1 cellular context compared by ENCODE assay signal in the genomic region with DNA sequence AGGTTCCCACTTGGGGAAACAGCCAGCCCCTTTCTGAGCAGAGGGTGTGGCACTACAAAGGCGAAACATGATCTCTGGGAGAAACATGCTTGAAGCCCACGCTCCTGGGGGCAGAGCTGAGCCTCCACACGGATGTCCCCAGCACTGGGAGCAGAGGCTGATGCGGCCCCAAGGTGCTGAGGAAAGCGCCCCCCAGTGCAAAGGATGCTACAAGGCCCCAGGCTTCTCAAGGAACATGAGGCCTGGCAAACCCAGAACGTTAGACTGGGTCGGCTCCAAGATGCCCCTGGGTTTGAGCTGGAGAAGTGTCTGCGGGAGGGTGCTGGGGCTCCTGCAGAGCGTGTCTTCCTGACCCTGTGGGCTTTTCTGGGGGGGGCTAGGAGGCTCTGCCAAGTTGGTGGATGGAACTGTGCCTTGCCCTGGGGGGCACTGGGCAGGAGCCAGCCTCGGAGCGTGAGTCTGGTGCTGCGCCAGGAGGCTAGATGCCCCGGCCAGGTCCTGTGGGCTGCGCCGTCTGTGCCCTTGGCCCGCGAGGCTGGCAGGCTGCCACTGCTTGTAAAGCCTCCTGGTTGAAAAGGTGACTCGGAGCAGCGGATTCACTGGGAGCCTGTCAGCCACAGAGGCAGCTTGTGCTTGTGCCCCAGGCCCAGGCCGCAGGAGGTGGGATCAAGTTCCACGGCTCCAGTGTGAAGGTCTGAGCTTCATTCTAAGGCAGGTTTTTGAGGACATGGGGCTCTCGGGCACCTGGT.
TF ChIP-seq lines count a peak whose summit lies in the region.

No MANE protein-coding gene starts in this region.

TF ChIP-seq in HEK293, 187 proteins besides CTCF, POLR2A, EP300 and RAD21 (continued from another document and continues in another):
- TF ChIP-seq, protein P1, sequence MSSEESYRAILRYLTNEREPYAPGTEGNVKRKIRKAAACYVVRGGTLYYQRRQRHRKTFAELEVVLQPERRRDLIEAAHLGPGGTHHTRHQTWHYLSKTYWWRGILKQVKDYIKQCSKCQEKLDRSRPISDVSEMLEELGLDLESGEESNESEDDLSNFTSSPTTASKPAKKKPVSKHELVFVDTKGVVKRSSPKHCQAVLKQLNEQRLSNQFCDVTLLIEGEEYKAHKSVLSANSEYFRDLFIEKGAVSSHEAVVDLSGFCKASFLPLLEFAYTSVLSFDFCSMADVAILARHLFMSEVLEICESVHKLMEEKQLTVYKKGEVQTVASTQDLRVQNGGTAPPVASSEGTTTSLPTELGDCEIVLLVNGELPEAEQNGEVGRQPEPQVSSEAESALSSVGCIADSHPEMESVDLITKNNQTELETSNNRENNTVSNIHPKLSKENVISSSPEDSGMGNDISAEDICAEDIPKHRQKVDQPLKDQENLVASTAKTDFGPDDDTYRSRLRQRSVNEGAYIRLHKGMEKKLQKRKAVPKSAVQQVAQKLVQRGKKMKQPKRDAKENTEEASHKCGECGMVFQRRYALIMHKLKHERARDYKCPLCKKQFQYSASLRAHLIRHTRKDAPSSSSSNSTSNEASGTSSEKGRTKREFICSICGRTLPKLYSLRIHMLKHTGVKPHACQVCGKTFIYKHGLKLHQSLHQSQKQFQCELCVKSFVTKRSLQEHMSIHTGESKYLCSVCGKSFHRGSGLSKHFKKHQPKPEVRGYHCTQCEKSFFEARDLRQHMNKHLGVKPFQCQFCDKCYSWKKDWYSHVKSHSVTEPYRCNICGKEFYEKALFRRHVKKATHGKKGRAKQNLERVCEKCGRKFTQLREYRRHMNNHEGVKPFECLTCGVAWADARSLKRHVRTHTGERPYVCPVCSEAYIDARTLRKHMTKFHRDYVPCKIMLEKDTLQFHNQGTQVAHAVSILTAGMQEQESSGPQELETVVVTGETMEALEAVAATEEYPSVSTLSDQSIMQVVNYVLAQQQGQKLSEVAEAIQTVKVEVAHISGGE (tag by site-specific recombination; conservative IDR thresholded peaks at IDR 0.05; ENCODE audit: low read depth) = no peak
- TF ChIP-seq ZNF223 (tag by site-specific recombination; IDR thresholded peaks at IDR 0.05) (no peak), MZF1 (tag by site-specific recombination; IDR thresholded peaks at IDR 0.05; ENCODE audit: borderline replicate concordance) (no peak), ZNF837 (tag by site-specific recombination; IDR thresholded peaks at IDR 0.05) (no peak), ZNF561 (tag by site-specific recombination; IDR thresholded peaks at IDR 0.05; ENCODE audit: borderline replicate concordance) (no peak), ZXDB (tag by site-specific recombination; IDR thresholded peaks at IDR 0.05) (0 out of 2 replicates have a peak, but pooled peaks have one; percentile 45), ZNF24 (tag by site-specific recombination; IDR thresholded peaks at IDR 0.05) (0 out of 2 replicates have a peak, but pooled peaks have one; percentile 57), KLF1 (tag by site-specific recombination; IDR thresholded peaks at IDR 0.05) (0 out of 2 replicates have a peak, but pooled peaks have one; percentile 30), ZNF571 (tag by site-specific recombination; IDR thresholded peaks at IDR 0.05) (no peak), ZSCAN30 (tag by site-specific recombination; IDR thresholded peaks at IDR 0.05) (0 out of 2 replicates have a peak, but pooled peaks have one; percentile 26), ZEB2 (tag by site-specific recombination; IDR thresholded peaks at IDR 0.05) (peak; percentile 27; the same call in 1 of the 2 replicates), ZNF629 (tag by site-specific recombination; IDR thresholded peaks at IDR 0.05) (0 out of 2 replicates have a peak, but pooled peaks have one; percentile 10), ZNF16 (tag by site-specific recombination; IDR thresholded peaks at IDR 0.05; ENCODE audit: low read depth) (no peak), ZNF791 (tag by site-specific recombination; IDR thresholded peaks at IDR 0.05) (no peak), OSR2 (tag by site-specific recombination; IDR thresholded peaks at IDR 0.05) (no peak; the same call in 1 of the 2 replicates), ZBTB48 (tag by site-specific recombination; IDR thresholded peaks at IDR 0.05) (no peak), SCRT1 (tag by site-specific recombination; IDR thresholded peaks at IDR 0.05; ENCODE audit: borderline replicate concordance) (no peak), ZNF416 (tag by site-specific recombination; IDR thresholded peaks at IDR 0.05) (no peak), ZBTB21 (tag by site-specific recombination; IDR thresholded peaks at IDR 0.05) (no peak), MYNN (tag by site-specific recombination; IDR thresholded peaks at IDR 0.05; ENCODE audit: borderline replicate concordance) (no peak), ZNF585B (tag by site-specific recombination; IDR thresholded peaks at IDR 0.05) (no peak), ZBTB7A (tag by site-specific recombination; IDR thresholded peaks at IDR 0.05; ENCODE audit: low read depth) (no peak), GLI2 (tag by site-specific recombination; IDR thresholded peaks at IDR 0.05; ENCODE audit: borderline replicate concordance, low read depth) (no peak), ZNF501 (tag by site-specific recombination; IDR thresholded peaks at IDR 0.05) (peak; percentile 34; the same call in 1 of the 2 replicates), ZNF133 (tag by site-specific recombination; IDR thresholded peaks at IDR 0.05) (no peak), ZNF660 (tag by site-specific recombination; IDR thresholded peaks at IDR 0.05) (no peak; the same call in 1 of the 2 replicates), GLIS1 (tag by site-specific recombination; IDR thresholded peaks at IDR 0.05) (peak; percentile 97), KLF7 (tag by site-specific recombination; IDR thresholded peaks at IDR 0.05; ENCODE audit: borderline replicate concordance) (no peak)
- TF ChIP-seq, protein P2, sequence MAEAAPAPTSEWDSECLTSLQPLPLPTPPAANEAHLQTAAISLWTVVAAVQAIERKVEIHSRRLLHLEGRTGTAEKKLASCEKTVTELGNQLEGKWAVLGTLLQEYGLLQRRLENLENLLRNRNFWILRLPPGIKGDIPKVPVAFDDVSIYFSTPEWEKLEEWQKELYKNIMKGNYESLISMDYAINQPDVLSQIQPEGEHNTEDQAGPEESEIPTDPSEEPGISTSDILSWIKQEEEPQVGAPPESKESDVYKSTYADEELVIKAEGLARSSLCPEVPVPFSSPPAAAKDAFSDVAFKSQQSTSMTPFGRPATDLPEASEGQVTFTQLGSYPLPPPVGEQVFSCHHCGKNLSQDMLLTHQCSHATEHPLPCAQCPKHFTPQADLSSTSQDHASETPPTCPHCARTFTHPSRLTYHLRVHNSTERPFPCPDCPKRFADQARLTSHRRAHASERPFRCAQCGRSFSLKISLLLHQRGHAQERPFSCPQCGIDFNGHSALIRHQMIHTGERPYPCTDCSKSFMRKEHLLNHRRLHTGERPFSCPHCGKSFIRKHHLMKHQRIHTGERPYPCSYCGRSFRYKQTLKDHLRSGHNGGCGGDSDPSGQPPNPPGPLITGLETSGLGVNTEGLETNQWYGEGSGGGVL (tag by site-specific recombination; IDR thresholded peaks at IDR 0.05) = no peak
- TF ChIP-seq, protein P3, sequence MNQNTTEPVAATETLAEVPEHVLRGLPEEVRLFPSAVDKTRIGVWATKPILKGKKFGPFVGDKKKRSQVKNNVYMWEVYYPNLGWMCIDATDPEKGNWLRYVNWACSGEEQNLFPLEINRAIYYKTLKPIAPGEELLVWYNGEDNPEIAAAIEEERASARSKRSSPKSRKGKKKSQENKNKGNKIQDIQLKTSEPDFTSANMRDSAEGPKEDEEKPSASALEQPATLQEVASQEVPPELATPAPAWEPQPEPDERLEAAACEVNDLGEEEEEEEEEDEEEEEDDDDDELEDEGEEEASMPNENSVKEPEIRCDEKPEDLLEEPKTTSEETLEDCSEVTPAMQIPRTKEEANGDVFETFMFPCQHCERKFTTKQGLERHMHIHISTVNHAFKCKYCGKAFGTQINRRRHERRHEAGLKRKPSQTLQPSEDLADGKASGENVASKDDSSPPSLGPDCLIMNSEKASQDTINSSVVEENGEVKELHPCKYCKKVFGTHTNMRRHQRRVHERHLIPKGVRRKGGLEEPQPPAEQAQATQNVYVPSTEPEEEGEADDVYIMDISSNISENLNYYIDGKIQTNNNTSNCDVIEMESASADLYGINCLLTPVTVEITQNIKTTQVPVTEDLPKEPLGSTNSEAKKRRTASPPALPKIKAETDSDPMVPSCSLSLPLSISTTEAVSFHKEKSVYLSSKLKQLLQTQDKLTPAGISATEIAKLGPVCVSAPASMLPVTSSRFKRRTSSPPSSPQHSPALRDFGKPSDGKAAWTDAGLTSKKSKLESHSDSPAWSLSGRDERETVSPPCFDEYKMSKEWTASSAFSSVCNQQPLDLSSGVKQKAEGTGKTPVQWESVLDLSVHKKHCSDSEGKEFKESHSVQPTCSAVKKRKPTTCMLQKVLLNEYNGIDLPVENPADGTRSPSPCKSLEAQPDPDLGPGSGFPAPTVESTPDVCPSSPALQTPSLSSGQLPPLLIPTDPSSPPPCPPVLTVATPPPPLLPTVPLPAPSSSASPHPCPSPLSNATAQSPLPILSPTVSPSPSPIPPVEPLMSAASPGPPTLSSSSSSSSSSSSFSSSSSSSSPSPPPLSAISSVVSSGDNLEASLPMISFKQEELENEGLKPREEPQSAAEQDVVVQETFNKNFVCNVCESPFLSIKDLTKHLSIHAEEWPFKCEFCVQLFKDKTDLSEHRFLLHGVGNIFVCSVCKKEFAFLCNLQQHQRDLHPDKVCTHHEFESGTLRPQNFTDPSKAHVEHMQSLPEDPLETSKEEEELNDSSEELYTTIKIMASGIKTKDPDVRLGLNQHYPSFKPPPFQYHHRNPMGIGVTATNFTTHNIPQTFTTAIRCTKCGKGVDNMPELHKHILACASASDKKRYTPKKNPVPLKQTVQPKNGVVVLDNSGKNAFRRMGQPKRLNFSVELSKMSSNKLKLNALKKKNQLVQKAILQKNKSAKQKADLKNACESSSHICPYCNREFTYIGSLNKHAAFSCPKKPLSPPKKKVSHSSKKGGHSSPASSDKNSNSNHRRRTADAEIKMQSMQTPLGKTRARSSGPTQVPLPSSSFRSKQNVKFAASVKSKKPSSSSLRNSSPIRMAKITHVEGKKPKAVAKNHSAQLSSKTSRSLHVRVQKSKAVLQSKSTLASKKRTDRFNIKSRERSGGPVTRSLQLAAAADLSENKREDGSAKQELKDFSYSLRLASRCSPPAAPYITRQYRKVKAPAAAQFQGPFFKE (tag by site-specific recombination; IDR thresholded peaks at IDR 0.05; ENCODE audit: borderline replicate concordance) = no peak
- TF ChIP-seq, protein P4, sequence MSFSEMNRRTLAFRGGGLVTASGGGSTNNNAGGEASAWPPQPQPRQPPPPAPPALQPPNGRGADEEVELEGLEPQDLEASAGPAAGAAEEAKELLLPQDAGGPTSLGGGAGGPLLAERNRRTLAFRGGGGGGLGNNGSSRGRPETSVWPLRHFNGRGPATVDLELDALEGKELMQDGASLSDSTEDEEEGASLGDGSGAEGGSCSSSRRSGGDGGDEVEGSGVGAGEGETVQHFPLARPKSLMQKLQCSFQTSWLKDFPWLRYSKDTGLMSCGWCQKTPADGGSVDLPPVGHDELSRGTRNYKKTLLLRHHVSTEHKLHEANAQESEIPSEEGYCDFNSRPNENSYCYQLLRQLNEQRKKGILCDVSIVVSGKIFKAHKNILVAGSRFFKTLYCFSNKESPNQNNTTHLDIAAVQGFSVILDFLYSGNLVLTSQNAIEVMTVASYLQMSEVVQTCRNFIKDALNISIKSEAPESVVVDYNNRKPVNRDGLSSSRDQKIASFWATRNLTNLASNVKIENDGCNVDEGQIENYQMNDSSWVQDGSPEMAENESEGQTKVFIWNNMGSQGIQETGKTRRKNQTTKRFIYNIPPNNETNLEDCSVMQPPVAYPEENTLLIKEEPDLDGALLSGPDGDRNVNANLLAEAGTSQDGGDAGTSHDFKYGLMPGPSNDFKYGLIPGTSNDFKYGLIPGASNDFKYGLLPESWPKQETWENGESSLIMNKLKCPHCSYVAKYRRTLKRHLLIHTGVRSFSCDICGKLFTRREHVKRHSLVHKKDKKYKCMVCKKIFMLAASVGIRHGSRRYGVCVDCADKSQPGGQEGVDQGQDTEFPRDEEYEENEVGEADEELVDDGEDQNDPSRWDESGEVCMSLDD (tag by site-specific recombination; IDR thresholded peaks at IDR 0.05) = no peak
- TF ChIP-seq, protein P5, sequence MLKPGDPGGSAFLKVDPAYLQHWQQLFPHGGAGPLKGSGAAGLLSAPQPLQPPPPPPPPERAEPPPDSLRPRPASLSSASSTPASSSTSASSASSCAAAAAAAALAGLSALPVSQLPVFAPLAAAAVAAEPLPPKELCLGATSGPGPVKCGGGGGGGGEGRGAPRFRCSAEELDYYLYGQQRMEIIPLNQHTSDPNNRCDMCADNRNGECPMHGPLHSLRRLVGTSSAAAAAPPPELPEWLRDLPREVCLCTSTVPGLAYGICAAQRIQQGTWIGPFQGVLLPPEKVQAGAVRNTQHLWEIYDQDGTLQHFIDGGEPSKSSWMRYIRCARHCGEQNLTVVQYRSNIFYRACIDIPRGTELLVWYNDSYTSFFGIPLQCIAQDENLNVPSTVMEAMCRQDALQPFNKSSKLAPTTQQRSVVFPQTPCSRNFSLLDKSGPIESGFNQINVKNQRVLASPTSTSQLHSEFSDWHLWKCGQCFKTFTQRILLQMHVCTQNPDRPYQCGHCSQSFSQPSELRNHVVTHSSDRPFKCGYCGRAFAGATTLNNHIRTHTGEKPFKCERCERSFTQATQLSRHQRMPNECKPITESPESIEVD (tag by site-specific recombination; IDR thresholded peaks at IDR 0.05) = no peak
- TF ChIP-seq, protein P6, sequence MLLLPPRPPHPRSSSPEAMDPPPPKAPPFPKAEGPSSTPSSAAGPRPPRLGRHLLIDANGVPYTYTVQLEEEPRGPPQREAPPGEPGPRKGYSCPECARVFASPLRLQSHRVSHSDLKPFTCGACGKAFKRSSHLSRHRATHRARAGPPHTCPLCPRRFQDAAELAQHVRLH (tag by site-specific recombination; IDR thresholded peaks at IDR 0.05) = no peak
- TF ChIP-seq, protein P7, sequence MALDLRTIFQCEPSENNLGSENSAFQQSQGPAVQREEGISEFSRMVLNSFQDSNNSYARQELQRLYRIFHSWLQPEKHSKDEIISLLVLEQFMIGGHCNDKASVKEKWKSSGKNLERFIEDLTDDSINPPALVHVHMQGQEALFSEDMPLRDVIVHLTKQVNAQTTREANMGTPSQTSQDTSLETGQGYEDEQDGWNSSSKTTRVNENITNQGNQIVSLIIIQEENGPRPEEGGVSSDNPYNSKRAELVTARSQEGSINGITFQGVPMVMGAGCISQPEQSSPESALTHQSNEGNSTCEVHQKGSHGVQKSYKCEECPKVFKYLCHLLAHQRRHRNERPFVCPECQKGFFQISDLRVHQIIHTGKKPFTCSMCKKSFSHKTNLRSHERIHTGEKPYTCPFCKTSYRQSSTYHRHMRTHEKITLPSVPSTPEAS (tag by site-specific recombination; IDR thresholded peaks at IDR 0.05) = no peak
- TF ChIP-seq, protein P8, sequence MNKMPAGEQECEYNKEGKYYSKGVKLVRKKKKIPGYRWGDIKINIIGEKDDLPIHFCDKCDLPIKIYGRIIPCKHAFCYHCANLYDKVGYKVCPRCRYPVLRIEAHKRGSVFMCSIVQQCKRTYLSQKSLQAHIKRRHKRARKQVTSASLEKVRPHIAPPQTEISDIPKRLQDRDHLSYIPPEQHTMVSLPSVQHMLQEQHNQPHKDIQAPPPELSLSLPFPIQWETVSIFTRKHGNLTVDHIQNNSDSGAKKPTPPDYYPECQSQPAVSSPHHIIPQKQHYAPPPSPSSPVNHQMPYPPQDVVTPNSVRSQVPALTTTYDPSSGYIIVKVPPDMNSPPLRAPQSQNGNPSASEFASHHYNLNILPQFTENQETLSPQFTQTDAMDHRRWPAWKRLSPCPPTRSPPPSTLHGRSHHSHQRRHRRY (tag by site-specific recombination; IDR thresholded peaks at IDR 0.05) = no peak
